In genomic region chr7:134886353-134887057, GRCh38 we compare ENCODE assay signal across 9 cellular contexts.
DNase-seq lines count a peak whose midpoint lies in the region; ATAC-seq and TF ChIP-seq lines count a peak whose summit lies in the region.
"Had no signal": no experiment of that assay in that cellular context is flagged by ENCODE, and none has a peak within 500 bp of the region (broad histone marks: within the 10 kb centered on the region; RNA-seq: fewer than 3 reads in every experiment).

No MANE protein-coding gene starts in this region.

- peak overlapping the region; percentile 60 to 62 for H3K27ac ChIP-seq in thoracic aorta

- H3K36me3 ChIP-seq in thoracic aorta = no peaks in the 10 kb centered on the region

- ATAC-seq in activated naive CD4-positive, alpha-beta T cell treated with anti-CD3 and anti-CD28 coated beads, Interleukin-2, amount 50 U/mL, for 72 hours = peak; percentile 51 to 73
- no peak for ATAC-seq in thoracic aorta (ENCODE audit: insufficient number of reproducible peaks, low FRiP score, low read depth)
- no peak for ATAC-seq in HG02938 (IDR thresholded peaks at IDR 0.05; ENCODE audit: unreplicated experiment)
- ATAC-seq in HG03196 (IDR thresholded peaks at IDR 0.05; ENCODE audit: unreplicated experiment) = no peak
- ATAC-seq: Panc1 had no signal

- peaks cover 50 to 87% of the 10 kb centered on the region in 2 donors for H3K4me1 ChIP-seq in thoracic aorta (ENCODE audit: control insufficient read depth in 1 of 2, low read depth in 2 of 2)

- no peaks in the 10 kb centered on the region for H3K36me3 Mint-ChIP-seq in activated naive CD4-positive, alpha-beta T cell treated with anti-CD3 and anti-CD28 coated beads, Interleukin-2, amount 50 U/mL, for 72 hours

- no peaks in the 10 kb centered on the region for H3K9me3 ChIP-seq in thoracic aorta

- peak in 2 of 3 experiments; percentile 11 to 28 for DNase-seq in NCI-H1417 (lab: John Stamatoyannopoulos, UW)
- DNase-seq in NCI-H1417 treated with DMSO at 0.1 percent for 48 hours (lab: John Stamatoyannopoulos, UW) = no peak
- DNase-seq in activated naive CD4-positive, alpha-beta T cell treated with anti-CD3 and anti-CD28 coated beads, Interleukin-2, amount 50 U/mL, for 72 hours (ENCODE audit: low spot score in 2 of 2) = no peak
- DNase-seq in hepatic stellate cell (ENCODE audit: low spot score) = peak; percentile 51
- no peak for DNase-seq in thoracic aorta (ENCODE audit: low spot score)
- DNase-seq in stimulated activated CD4-positive, alpha-beta T cell treated with anti-CD3 and anti-CD28 coated beads, Interleukin-2, amount 100 ng/mL, for 24 hours = no peak

- H3K27me3 ChIP-seq in thoracic aorta (replicated peaks; ENCODE audit: insufficient read depth) = no peaks in the 10 kb centered on the region

- H3K9me3 Mint-ChIP-seq in activated naive CD4-positive, alpha-beta T cell treated with anti-CD3 and anti-CD28 coated beads, Interleukin-2, amount 50 U/mL, for 72 hours = no peaks in the 10 kb centered on the region

- peak overlapping the region in 1 of 2 donors; percentile 32 for H3K27ac Mint-ChIP-seq in activated naive CD4-positive, alpha-beta T cell treated with anti-CD3 and anti-CD28 coated beads, Interleukin-2, amount 50 U/mL, for 72 hours

- peak overlapping the region; percentile 17 for H3K4me3 ChIP-seq in thoracic aorta

- TF ChIP-seq CTCF in thoracic aorta (IDR thresholded peaks at IDR 0.05) = no peak

Comparison
In these comparisons a context has a peak if more than half of its experiments do, and no peak if none do; other contexts are left out.
1. DNase-seq: peak in NCI-H1417 (2 of 3) and hepatic stellate cell (single experiment); none in NCI-H1417 treated with DMSO at 0.1 percent for 48 hours (single experiment), activated naive CD4-positive, alpha-beta T cell treated with anti-CD3 and anti-CD28 coated beads, Interleukin-2, amount 50 U/mL, for 72 hours (0 of 2), thoracic aorta (single experiment) and stimulated activated CD4-positive, alpha-beta T cell treated with anti-CD3 and anti-CD28 coated beads, Interleukin-2, amount 100 ng/mL, for 24 hours (0 of 2).
2. ATAC-seq: peak in activated naive CD4-positive, alpha-beta T cell treated with anti-CD3 and anti-CD28 coated beads, Interleukin-2, amount 50 U/mL, for 72 hours (2 of 2); none in thoracic aorta (single experiment), HG02938 (single experiment) and HG03196 (single experiment).